ENCODE assay signal across 8 cellular contexts in the genomic region with DNA sequence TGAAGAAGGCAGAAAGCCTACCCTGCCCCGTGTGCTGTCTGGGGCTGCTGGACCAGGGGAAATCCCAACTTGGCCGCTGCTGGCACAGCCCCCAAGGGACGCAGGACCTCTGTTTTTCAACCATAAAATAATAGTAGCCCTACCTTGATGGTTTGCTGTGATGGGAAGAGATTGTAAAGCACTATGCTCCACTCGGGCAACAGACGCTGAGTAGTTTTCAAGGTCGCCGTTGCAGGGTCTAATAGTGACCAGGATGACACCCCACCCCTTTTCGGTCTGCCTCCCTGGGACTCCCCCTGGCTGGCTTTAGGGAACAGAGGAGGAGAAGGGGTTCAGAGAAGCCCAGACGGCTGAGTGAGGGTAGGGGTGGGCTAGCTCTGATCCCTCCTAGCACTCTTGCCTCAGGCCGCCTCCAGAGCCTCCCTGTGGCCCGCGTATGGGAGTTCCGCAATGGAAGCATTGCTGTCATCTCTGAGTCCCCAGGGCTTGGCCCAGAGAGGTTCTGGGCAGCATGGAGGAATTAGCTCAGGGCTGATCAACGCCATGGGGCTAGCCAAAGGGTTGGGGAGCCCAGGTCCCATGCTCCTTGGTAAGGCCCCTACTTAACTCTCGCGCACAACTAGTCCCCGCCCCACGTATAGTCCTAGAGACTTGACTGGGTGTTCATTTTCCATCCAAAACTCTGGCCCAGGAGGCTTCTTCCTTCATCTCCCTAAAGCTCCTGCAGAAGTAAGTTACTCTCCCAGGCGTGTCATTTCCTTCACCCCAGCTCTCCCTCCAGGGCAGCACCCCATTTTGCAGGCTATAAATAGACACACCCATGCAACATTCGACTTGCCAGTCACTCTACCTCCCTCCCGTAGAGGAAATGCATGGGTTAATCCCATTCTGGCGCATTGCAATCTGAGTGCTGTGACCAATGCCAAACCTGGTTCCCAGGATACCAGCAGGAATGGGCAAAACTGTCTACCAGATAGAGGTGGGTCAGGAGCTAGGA. TPM values are rescaled to one million over a fixed set of nuclear protein-coding genes. Genes with fewer than 3 reads are reported as not detected.
A peak's percentile ranks its signal among the peaks of the same experiment; 100 is the strongest.
DNase-seq lines count a peak whose midpoint lies in the region; ATAC-seq and TF ChIP-seq lines count a peak whose summit lies in the region.

No MANE protein-coding gene starts in this region.

- peak overlapping the region; percentile 73 for H2AFZ ChIP-seq in trophoblast cell (ENCODE audit: insufficient read depth, low read length, poor library complexity)

- no peak overlapping the region for H4K12ac ChIP-seq in trophoblast cell (ENCODE audit: low read depth, low read length)

- peak overlapping the region; percentile 87 for H2BK120ac ChIP-seq in trophoblast cell (ENCODE audit: insufficient read depth, low read length, poor library complexity)

- peak overlapping the region; percentile 61 for H2BK5ac ChIP-seq in trophoblast cell (ENCODE audit: low read depth, low read length, poor library complexity)

- peaks cover 6 to 22% (median 17%) of the 10 kb centered on the region in 4 donors for H3K36me3 ChIP-seq in esophagus muscularis mucosa
- H3K36me3 ChIP-seq in trophoblast cell (ENCODE audit: control insufficient read depth in 1 of 2, insufficient read depth in 2 of 2, low read length in 2 of 2) = peaks cover 2 to 3% of the 10 kb centered on the region in 2 experiments

- H3K23ac ChIP-seq in trophoblast cell (ENCODE audit: low read length) = no peak overlapping the region

- peaks cover 18% of the 10 kb centered on the region for H3K79me1 ChIP-seq in trophoblast cell (ENCODE audit: low read length)

- peak overlapping the region; percentile 70 for H3K4me2 ChIP-seq in trophoblast cell (ENCODE audit: low read length)

- peak overlapping the region; percentile 84 to 93 (median 90) for H3K4me3 ChIP-seq in esophagus muscularis mucosa
- H3K4me3 ChIP-seq in trophoblast cell (ENCODE audit: low read depth, low read length) = no peak overlapping the region

- H3K9me3 ChIP-seq in esophagus muscularis mucosa (no peaks in the 10 kb centered on the region), trophoblast cell (ENCODE audit: insufficient read depth, low read depth, low read length) (no peaks in the 10 kb centered on the region)

- intact Hi-C loops in esophagus muscularis mucosa (cut with DNase I) = no loop called here

- TF ChIP-seq CTCF in esophagus muscularis mucosa (IDR thresholded peaks at IDR 0.05) = no peak

- H3K4ac ChIP-seq in trophoblast cell (ENCODE audit: low read depth, low read length) = no peak overlapping the region

- H3K79me2 ChIP-seq in trophoblast cell (ENCODE audit: control insufficient read depth, insufficient read depth, low read length, poor library complexity) = peaks cover 3% of the 10 kb centered on the region

- no peaks in the 10 kb centered on the region for H3K27me3 ChIP-seq in esophagus muscularis mucosa
- H3K27me3 ChIP-seq in trophoblast cell (ENCODE audit: insufficient read depth, low read length) = no peaks in the 10 kb centered on the region

- H4K91ac ChIP-seq in trophoblast cell (ENCODE audit: low read depth, low read length) = peak overlapping the region; percentile 88

- peak overlapping the region; percentile 23 for H3K18ac ChIP-seq in trophoblast cell (ENCODE audit: low read length)

- H3K27ac ChIP-seq in esophagus muscularis mucosa (replicated peaks in 1 of 4) (peak overlapping the region; percentile 97 to 99 (median 98)), trophoblast cell (ENCODE audit: low read depth, low read length) (peak overlapping the region; percentile 43)

- peak; percentile 42 for DNase-seq in activated CD4-positive, alpha-beta T cell treated with anti-CD3 and anti-CD28 coated beads for 48 hours
- peak; percentile 91 for DNase-seq in esophagus muscularis mucosa (ENCODE audit: extremely low spot score)
- peak; percentile 60 to 64 for DNase-seq in trophoblast cell
- no peak for DNase-seq in epidermal melanocyte (ENCODE audit: insufficient read length, low spot score)
- no peak for DNase-seq in EL
- DNase-seq in NCI-H1930 (lab: John Stamatoyannopoulos, UW) = no peak

- TF ChIP-seq POLR2A in esophagus muscularis mucosa (IDR thresholded peaks at IDR 0.05; ENCODE audit: low read depth) = no peak

- WGBS in esophagus muscularis mucosa = 66% methylated on average over 16 of the region's 22 CpGs
- WGBS in trophoblast cell (ENCODE audit: extremely low coverage, insufficient coverage, insufficient read length) = no CpG with 5 or more reads among the region's 22 CpGs

- H2BK12ac ChIP-seq in trophoblast cell (ENCODE audit: low read length) = peak overlapping the region; percentile 26

- no peak overlapping the region for H3K9ac ChIP-seq in trophoblast cell (ENCODE audit: low read length)

- ATAC-seq in GM18870 (IDR thresholded peaks at IDR 0.05; ENCODE audit: unreplicated experiment) = peak; percentile 24
- ATAC-seq in HG03039 (IDR thresholded peaks at IDR 0.05; ENCODE audit: unreplicated experiment) = peak; percentile 12

- peak overlapping the region; percentile 44 for H4K8ac ChIP-seq in trophoblast cell (ENCODE audit: low read depth, low read length)

- H3K14ac ChIP-seq in trophoblast cell (ENCODE audit: low read length) = peak overlapping the region; percentile 10

- no peak for TF ChIP-seq EP300 in esophagus muscularis mucosa (IDR thresholded peaks at IDR 0.05)

- H3K4me1 ChIP-seq in esophagus muscularis mucosa = peaks cover 57 to 74% (median 71%) of the 10 kb centered on the region in 4 donors
- H3K4me1 ChIP-seq in trophoblast cell (ENCODE audit: control insufficient read depth in 1 of 2, insufficient read depth in 2 of 2, low read length in 2 of 2) = peaks cover 13 to 19% of the 10 kb centered on the region in 2 experiments

- no peak overlapping the region for H2AK5ac ChIP-seq in trophoblast cell (ENCODE audit: low read length)

RNA-seq across cellular contexts. Expression of a gene that starts 1.1 kb away (rescaled TPM):
- 100 to 1,000 TPM in 1 of 4 donors, 10 to 100 TPM in 3; 20.6 to 289 (median 29.6) TPM for total RNA-seq in esophagus muscularis mucosa
- 2.7 and 3.3 TPM in 2 replicates for polyA plus RNA-seq in trophoblast cell (2013)

RNA-seq across cellular contexts. Expression of a gene that starts 51.7 kb away (rescaled TPM):
- not detected for total RNA-seq in esophagus muscularis mucosa
- polyA plus RNA-seq in trophoblast cell (2013) = not detected in 2 replicates

Comparison
In these comparisons a context has a peak if more than half of its experiments do, and no peak if none do; other contexts are left out.
1. DNase-seq: peak in activated CD4-positive, alpha-beta T cell treated with anti-CD3 and anti-CD28 coated beads for 48 hours (single experiment), esophagus muscularis mucosa (single experiment) and trophoblast cell (2 of 2); none in epidermal melanocyte (single experiment), EL (single experiment) and NCI-H1930 (0 of 2).